8 cellular contexts compared by ENCODE assay signal in the genomic region with DNA sequence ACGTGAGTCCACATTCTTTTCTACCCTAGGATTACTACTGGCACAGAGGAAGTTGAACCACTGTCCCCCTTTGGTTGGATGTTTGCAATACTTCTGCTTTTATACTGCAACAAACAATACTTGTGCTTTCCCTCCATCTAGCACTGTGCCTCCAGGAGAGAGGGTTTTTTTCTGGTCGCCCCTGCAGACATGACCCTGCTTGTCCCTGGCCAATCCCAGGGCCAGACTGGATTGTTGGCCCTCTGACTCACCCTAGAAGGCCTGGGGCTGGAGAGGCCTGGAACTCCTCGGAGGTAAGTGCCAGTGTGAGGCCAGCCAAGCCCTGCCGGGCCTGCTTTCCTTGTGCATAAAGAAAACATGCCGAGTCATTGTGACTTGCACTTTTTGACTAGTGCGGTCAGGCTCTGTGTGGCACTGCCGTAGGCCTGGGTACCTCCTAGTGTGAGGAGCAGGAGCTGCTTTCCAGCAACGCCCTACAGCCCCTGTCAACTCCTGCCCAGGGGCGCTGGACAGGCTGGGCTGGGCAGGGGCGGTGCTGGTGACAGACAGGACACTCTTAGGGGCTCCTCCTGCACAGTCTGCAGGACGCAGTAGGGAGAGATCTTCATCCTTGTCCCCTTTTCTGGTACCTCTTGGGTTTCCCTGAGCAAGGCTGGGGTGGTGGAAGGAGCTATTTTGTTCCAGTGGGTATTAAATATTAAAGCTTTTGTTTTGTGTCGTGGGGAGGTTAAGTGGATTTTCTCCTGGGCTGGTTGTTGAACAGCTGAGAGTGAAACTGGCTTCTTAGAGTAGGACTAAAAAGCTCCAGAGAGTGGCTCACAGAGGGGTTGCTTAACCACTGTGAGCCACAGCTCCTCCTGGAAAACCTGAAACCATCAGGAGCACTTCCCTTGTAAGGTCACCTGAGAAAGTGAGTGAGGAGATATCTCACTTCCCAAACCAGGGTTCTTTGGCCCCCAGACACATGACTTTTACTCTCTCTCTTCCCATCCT. TPM values are rescaled to one million over a fixed set of nuclear protein-coding genes. Genes with fewer than 3 reads are reported as not detected.
DNase-seq lines count a peak whose midpoint lies in the region; ATAC-seq lines count a peak whose summit lies in the region.

No MANE protein-coding gene starts in this region.

- no peaks in the 10 kb centered on the region for H3K36me3 Mint-ChIP-seq in activated naive CD8-positive, alpha-beta T cell treated with anti-CD3 and anti-CD28 coated beads for 36 hours

- H3K4me3 Mint-ChIP-seq in activated naive CD8-positive, alpha-beta T cell treated with anti-CD3 and anti-CD28 coated beads for 36 hours, result no peak overlapping the region

- ATAC-seq in HG03060 (IDR thresholded peaks at IDR 0.05; ENCODE audit: low read depth, unreplicated experiment) (peak; percentile 78), Right ventricle myocardium inferior (peak; percentile 95)

- peak; percentile 18 to 92 (median 69) for DNase-seq in NCI-H1417 (lab: John Stamatoyannopoulos, UW)
- no peak for DNase-seq in NCI-H1417 treated with DMSO at 0.1 percent for 48 hours (lab: John Stamatoyannopoulos, UW)
- peak; percentile 99 for DNase-seq in NCI-H460 (ENCODE audit: extremely low read depth, low read depth)
- DNase-seq in activated naive CD8-positive, alpha-beta T cell treated with anti-CD3 and anti-CD28 coated beads for 36 hours, result no peak
- DNase-seq in Right ventricle myocardium inferior (ENCODE audit: missing footprints), result peak; percentile 93
- peak; percentile 74 for DNase-seq in occipital lobe (lab: John Stamatoyannopoulos, UW)
- DNase-seq in activated gamma-delta T cell (lab: John Stamatoyannopoulos, UW), result no peak

- H3K27me3 Mint-ChIP-seq in activated naive CD8-positive, alpha-beta T cell treated with anti-CD3 and anti-CD28 coated beads for 36 hours, result no peaks in the 10 kb centered on the region

- peaks cover 9% of the 10 kb centered on the region for H3K4me1 Mint-ChIP-seq in activated naive CD8-positive, alpha-beta T cell treated with anti-CD3 and anti-CD28 coated beads for 36 hours

- peak overlapping the region; percentile 40 for H3K27ac Mint-ChIP-seq in activated naive CD8-positive, alpha-beta T cell treated with anti-CD3 and anti-CD28 coated beads for 36 hours

- H3K9me3 Mint-ChIP-seq in activated naive CD8-positive, alpha-beta T cell treated with anti-CD3 and anti-CD28 coated beads for 36 hours, result no peaks in the 10 kb centered on the region

- intact Hi-C loops in Right ventricle myocardium inferior (cut with DNase I), result loop anchor here (5.0 kb wide), 1 partner anchor 33 kb away; no protein-coding TSS in a partner anchor

RNA-seq across cellular contexts. Expression of a gene that starts 14.4 kb away (rescaled TPM):
- total RNA-seq in NCI-H460 (2014; rRNA removed; shearing (Covaris generic)), result 984 and 1,070 TPM in 2 replicates
- polyA plus RNA-seq in NCI-H460 (2014; cell fraction: nucleus; rRNA removed), result 1,049 and 1,258 TPM in 2 replicates
- 100 to 1,000 TPM; 285 to 287 TPM for total RNA-seq in activated naive CD8-positive, alpha-beta T cell treated with anti-CD3 and anti-CD28 coated beads for 36 hours
- total RNA-seq in Right ventricle myocardium inferior (48.1 TPM), occipital lobe (157 TPM)

Comparison
In these comparisons a context has a peak if more than half of its experiments do, and no peak if none do; other contexts are left out.
1. DNase-seq: peak in NCI-H1417 (3 of 3), NCI-H460 (single experiment), Right ventricle myocardium inferior (single experiment) and occipital lobe (single experiment); none in NCI-H1417 treated with DMSO at 0.1 percent for 48 hours (single experiment), activated naive CD8-positive, alpha-beta T cell treated with anti-CD3 and anti-CD28 coated beads for 36 hours (single experiment) and activated gamma-delta T cell (single experiment).